8 cellular contexts compared by ENCODE assay signal in genomic region chrX:49186125-49187027, GRCh38. TPM values are rescaled to one million over a fixed set of nuclear protein-coding genes. Genes with fewer than 3 reads are reported as not detected.
DNase-seq lines count a peak whose midpoint lies in the region; ATAC-seq and TF ChIP-seq lines count a peak whose summit lies in the region.

Gene PRICKLE3 (minus strand): TSS chrX:49186373. CDS start chrX:49186297, 76 bp downstream.

- peak within 1 kb of the TSS; percentile 69 for H3K4me3 ChIP-seq in AG04450 (ENCODE audit: low read depth, low read length)
- peak within 1 kb of the TSS; percentile 67 for H3K4me3 ChIP-seq in skeletal muscle cell (ENCODE audit: low read depth, low read length)

- CTCF ChIA-PET in AG04450 (lab: Charles Lee) = interaction anchor here (1.1 kb wide), 1 partner anchor 23 kb away, joined by 3 read pairs; no protein-coding TSS in a partner anchor

- TF ChIP-seq CTCF in AG04450 (IDR thresholded peaks at IDR 0.05; ENCODE audit: low read depth, low read length) = peak; percentile 30; the same call in 1 of the 2 replicates
- TF ChIP-seq CTCF in LNCAP (IDR thresholded peaks at IDR 0.05) = peak; percentile 43

- no peaks in the 10 kb centered on the region for H3K27me3 ChIP-seq in AG04450 (ENCODE audit: control insufficient read depth, insufficient read depth, low read length)

- ATAC-seq in GM18858 (IDR thresholded peaks at IDR 0.05; ENCODE audit: unreplicated experiment) = peak; percentile 19
- ATAC-seq in GM21737 (IDR thresholded peaks at IDR 0.05; ENCODE audit: unreplicated experiment) = no peak

- no peak for DNase-seq in AG04450 (ENCODE audit: low read depth, low spot score)
- peak; percentile 52 to 74 (median 67) for DNase-seq in T-helper 1 cell
- DNase-seq in hepatic stellate cell (ENCODE audit: low spot score) = peak; percentile 62
- no peak for DNase-seq in skeletal muscle cell (ENCODE audit: low read depth)

- no peak within 1 kb of the TSS for H3K27ac ChIP-seq in AG04450 (ENCODE audit: low read depth, low read length)
- H3K27ac ChIP-seq in angular gyrus (ENCODE audit: low read depth, low read length) = peak within 1 kb of the TSS; percentile 55

- POLR2A ChIA-PET in AG04450 (lab: Yijun Ruan, JAX) = no interaction called here

- H3K9me3 ChIP-seq in AG04450 (ENCODE audit: control insufficient read depth, insufficient read depth, low read length) = no peaks in the 10 kb centered on the region

RNA-seq across cellular contexts. Expression of gene PRICKLE3, which starts in this region (rescaled TPM):
- polyA plus RNA-seq in AG04450 (2011; rRNA removed) = 3.6 and 4.1 TPM in 2 replicates
- polyA minus RNA-seq in AG04450 (2011; rRNA and poly(A)+ RNA removed) = 7.0 and 9.1 TPM in 2 replicates

Comparison
In these comparisons a context has a peak if more than half of its experiments do, and no peak if none do; other contexts are left out.
1. DNase-seq: peak in T-helper 1 cell (5 of 5) and hepatic stellate cell (single experiment); none in AG04450 (single experiment) and skeletal muscle cell (single experiment).